21 cellular contexts compared by ENCODE assay signal in genomic region chr2:139175510-139175909, GRCh38.
"Had no signal": no experiment of that assay in that cellular context is flagged by ENCODE, and none has a peak within 500 bp of the region (broad histone marks: within the 10 kb centered on the region; RNA-seq: fewer than 3 reads in every experiment).

No MANE protein-coding gene starts in this region.

- H3K9me3 ChIP-seq: esophagus squamous epithelium, heart right ventricle, prostate gland, right atrium auricular region, tibial nerve had no signal

- H3K27ac ChIP-seq: esophagus squamous epithelium, heart right ventricle, left ventricle myocardium inferior, prostate gland, right atrium auricular region, tibial nerve had no signal

- H3K4me1 ChIP-seq: esophagus squamous epithelium, heart right ventricle, left ventricle myocardium inferior, prostate gland, right atrium auricular region, tibial nerve had no signal

- DNase-seq: activated CD4-positive, alpha-beta memory T cell treated with anti-CD3 and anti-CD28 coated beads, Interleukin-2, amount 10 ng/mL, durations not matched to agents 7 days and 5 days; activated CD4-positive, alpha-beta T cell treated with anti-CD3 and anti-CD28 coated beads for 48 hours; activated CD4-positive, CD25-positive, alpha-beta regulatory T cell; activated naive CD4-positive, alpha-beta T cell; activated naive CD8-positive, alpha-beta T cell treated with anti-CD3 and anti-CD28 coated beads for 36 hours; activated T-cell treated with anti-CD3 and anti-CD28 coated beads, Interleukin-2, amount 50 U/mL, for 1 hour; amniotic stem cell; effector memory CD4-positive, alpha-beta T cell; esophagus squamous epithelium; heart right ventricle; immature natural killer cell; kidney glomerular epithelial cell; left ventricle myocardium inferior; stimulated activated CD4-positive, alpha-beta T cell treated with anti-CD3 and anti-CD28 coated beads, Interleukin-12 subunit alpha, Interleukin-12 subunit beta, amount 100 ng/mL, for 4 hours; stimulated activated CD4-positive, alpha-beta T cell treated with anti-CD3 and anti-CD28 coated beads, Interleukin-2, amount 100 ng/mL, for 24 hours; stimulated activated naive CD8-positive, alpha-beta T cell treated with anti-CD3 and anti-CD28 coated beads, Interleukin-15, Interleukin-2, amounts not matched to agents 100 U/mL and 50 U/mL, for 24 hours; substantia nigra had no signal

- H3K36me3 ChIP-seq: esophagus squamous epithelium, heart right ventricle, left ventricle myocardium inferior, prostate gland, right atrium auricular region, tibial nerve had no signal

- H3K4me3 ChIP-seq: esophagus squamous epithelium, heart right ventricle, left ventricle myocardium inferior, prostate gland, right atrium auricular region, tibial nerve had no signal

- ATAC-seq: activated T-helper 17 cell treated with anti-CD3 and anti-CD28 coated beads, Interleukin-2, amount 50 U/mL, for 72 hours; heart right ventricle; stimulated activated naive CD8-positive, alpha-beta T cell treated with anti-CD3 and anti-CD28 coated beads, Interleukin-15, Interleukin-2, amounts not matched to agents 100 U/mL and 50 U/mL, for 24 hours had no signal

- H3K27me3 ChIP-seq: esophagus squamous epithelium, heart right ventricle, right atrium auricular region, tibial nerve had no signal
